ENCODE assay signal across 25 cellular contexts in genomic region chr1:72917920-72918319, GRCh38.
DNase-seq lines count a peak whose midpoint lies in the region; ATAC-seq, FAIRE-seq and TF ChIP-seq lines count a peak whose summit lies in the region.
"Had no signal": no experiment of that assay in that cellular context is flagged by ENCODE, and none has a peak within 500 bp of the region (broad histone marks: within the 10 kb centered on the region; RNA-seq: fewer than 3 reads in every experiment).

No MANE protein-coding gene starts in this region.

- H2BK20ac ChIP-seq in IMR-90 (ENCODE audit: low read depth, low read length), result no peak overlapping the region
- H2BK20ac ChIP-seq in H1 (ENCODE audit: low read length), result no peak overlapping the region

- intact Hi-C loops in IMR-90 (cut with micrococcal nuclease), result no loop called here

- H3K4me1 ChIP-seq in IMR-90 (ENCODE audit: control insufficient read depth, insufficient read depth, low read length) (no peaks in the 10 kb centered on the region), H1 (replicated peaks in 1 of 4; ENCODE audit: control insufficient read depth in 3 of 4, insufficient read depth in 4 of 4, low read length in 3 of 4) (peaks cover 0 to 7% (median 3%) of the 10 kb centered on the region in 4 experiments; a peak in 3 of 7 replicates)
- H3K4me1 ChIP-seq: BE2C, BLaER1 had no signal

- H3K27ac ChIP-seq in IMR-90 (ENCODE audit: insufficient read depth, low read length), result no peak overlapping the region
- no peak overlapping the region for H3K27ac ChIP-seq in H1 (ENCODE audit: low read depth, low read length)
- H3K27ac ChIP-seq: BLaER1 had no signal

- H4K91ac ChIP-seq in IMR-90 (ENCODE audit: insufficient read depth, low read depth, low read length) (no peak overlapping the region), H1 (replicated peaks; ENCODE audit: insufficient read length, low read length) (no peak overlapping the region)

- H4K20me1 ChIP-seq in IMR-90 (ENCODE audit: insufficient read depth, low read length), result no peaks in the 10 kb centered on the region
- H4K20me1 ChIP-seq in H1 (replicated peaks in 1 of 2; ENCODE audit: control insufficient read depth in 1 of 2, insufficient read depth in 2 of 2, low read length in 2 of 2), result no peaks in the 10 kb centered on the region
- H4K20me1 ChIP-seq: BLaER1 had no signal

- H3K36me3 ChIP-seq in IMR-90 (ENCODE audit: control insufficient read depth, insufficient read depth, low read length) (no peaks in the 10 kb centered on the region), H1 (ENCODE audit: control insufficient read depth in 2 of 4, insufficient read depth in 4 of 4, low read length in 3 of 4) (no peaks in the 10 kb centered on the region)
- H3K36me3 ChIP-seq: BE2C, BLaER1 had no signal

- dilution Hi-C loops in IMR-90 (cut with HindIII; ENCODE audit: low sequenced_read_pairs, unreplicated experiment), result no loop called here

- H4K8ac ChIP-seq in IMR-90 (ENCODE audit: low read depth in 2 of 2, low read length in 2 of 2), result no peak overlapping the region
- H4K8ac ChIP-seq in H1 (ENCODE audit: extremely low read depth, insufficient read depth, low read length), result no peak overlapping the region

- no peak overlapping the region for H3K4ac ChIP-seq in IMR-90 (ENCODE audit: low read depth, low read length)
- H3K4ac ChIP-seq in H1 (replicated peaks; ENCODE audit: insufficient read length, low read depth, low read length), result no peak overlapping the region

- H3K56ac ChIP-seq in IMR-90 (ENCODE audit: extremely low read depth, insufficient read depth, low read length) (no peak overlapping the region), H1 (replicated peaks; ENCODE audit: insufficient read length, low read depth, low read length) (no peak overlapping the region)

- no peaks in the 10 kb centered on the region; the same call in 1 of the 2 replicates for H3K23me2 ChIP-seq in H1 (ENCODE audit: low read depth, low read length)

- no peak overlapping the region for H4K5ac ChIP-seq in IMR-90 (ENCODE audit: low read depth, low read length)
- no peak overlapping the region for H4K5ac ChIP-seq in H1 (ENCODE audit: insufficient read length, low read depth, low read length)

- H3K14ac ChIP-seq in IMR-90 (replicated peaks; ENCODE audit: low read depth, low read length) (no peak overlapping the region), H1 (ENCODE audit: insufficient read length) (no peak overlapping the region)

- H3K18ac ChIP-seq in IMR-90 (ENCODE audit: low read depth, low read length) (no peak overlapping the region), H1 (ENCODE audit: extremely low read depth, low read length) (no peak overlapping the region)

- no peak for TF ChIP-seq EP300 in Ishikawa (IDR thresholded peaks at IDR 0.05; ENCODE audit: borderline replicate concordance)
- no peak for TF ChIP-seq EP300 in H1 (IDR thresholded peaks at IDR 0.05; ENCODE audit: borderline replicate concordance in 1 of 2, low read depth in 2 of 2, low read length in 2 of 2)

- TF ChIP-seq CTCF in IMR-90 (conservative IDR thresholded peaks at IDR 0.05; ENCODE audit: low read depth, low read length), result no peak
- no peak for TF ChIP-seq CTCF in H1 (IDR thresholded peaks at IDR 0.05; ENCODE audit: control extremely low read depth in 1 of 3, insufficient read depth in 1 of 3, low read depth in 1 of 3, low read length in 3 of 3)

- WGBS in IMR-90 (ENCODE audit: extremely low coverage in 2 of 2, insufficient read length in 1 of 2), 2 experiments, result no CpG with 5 or more reads among the region's 1 CpG
- 89% methylated on average over 1 of the region's 1 CpG; no CpG with 5 or more reads in 1 of the 2 experiments for WGBS in H1 (ENCODE audit: extremely low coverage in 1 of 2, insufficient coverage in 1 of 2, insufficient read length in 1 of 2, insufficient replicate concordance in 2 of 2, low coverage in 1 of 2, low lambda C conversion rate in 2 of 2, missing lambda C conversion rate in 1 of 2), 2 experiments

- no peaks in the 10 kb centered on the region for H3K79me1 ChIP-seq in IMR-90 (ENCODE audit: low read depth in 1 of 2, low read length in 2 of 2)
- no peaks in the 10 kb centered on the region for H3K79me1 ChIP-seq in H1 (ENCODE audit: low read depth, low read length)

- H3K9ac ChIP-seq in IMR-90 (ENCODE audit: low read depth, low read length) (no peak overlapping the region), H1 (replicated peaks in 1 of 4; ENCODE audit: extremely low read depth in 1 of 4, low read depth in 3 of 4, low read length in 3 of 4) (no peak overlapping the region)
- H3K9ac ChIP-seq: BLaER1 had no signal

- H3K23ac ChIP-seq in IMR-90 (ENCODE audit: low read depth, low read length), result no peak overlapping the region
- no peak overlapping the region for H3K23ac ChIP-seq in H1 (ENCODE audit: insufficient read length)

- no peak overlapping the region for H2AFZ ChIP-seq in IMR-90 (replicated peaks; ENCODE audit: low read length, poor library complexity)
- no peak overlapping the region for H2AFZ ChIP-seq in H1 (ENCODE audit: low read length)

- no peak for ATAC-seq in IMR-90 (ENCODE audit: low read depth)
- ATAC-seq: GM12878 had no signal

- H3K9me3 ChIP-seq in IMR-90 (ENCODE audit: control insufficient read depth, insufficient read depth, low read length) (no peaks in the 10 kb centered on the region; the same call in 1 of the 2 replicates), H1 (ENCODE audit: insufficient read depth in 2 of 2, low read depth in 1 of 2, low read length in 1 of 2) (no peaks in the 10 kb centered on the region)
- H3K9me3 ChIP-seq: BE2C, BLaER1 had no signal

- POLR2A ChIA-PET in IMR-90 (lab: Charles Lee; ENCODE audit: unreplicated experiment), result no interaction called here
- POLR2A ChIA-PET in H1 (lab: Charles Lee; ENCODE audit: partially characterized antibody), result no interaction called here

- H2BK12ac ChIP-seq in H1 (ENCODE audit: low read depth, low read length), result no peak overlapping the region

- BruUV-seq in IMR-90 (replicated peaks; lab: Mats Ljungman, UMichigan), result no TSS peak

- H2BK120ac ChIP-seq in IMR-90 (ENCODE audit: low read depth, low read length) (no peak overlapping the region), H1 (replicated peaks; ENCODE audit: low read depth, low read length) (no peak overlapping the region)

- in situ Hi-C loops in IMR-90 (cut with MboI; ENCODE audit: low sequenced_read_pairs), result no loop called here

- no peak for FAIRE-seq in H1 (lab: Jason Lieb, UNC)
- FAIRE-seq: A204.1, GM12878, GM12892, GM18507 had no signal

- H3K4me2 ChIP-seq in IMR-90 (ENCODE audit: low read depth, low read length), result no peak overlapping the region
- H3K4me2 ChIP-seq in H1 (ENCODE audit: insufficient read depth in 1 of 2, low read depth in 2 of 2, low read length in 2 of 2), result no peak overlapping the region
- H3K4me2 ChIP-seq: BLaER1 had no signal

- H3K4me3 ChIP-seq in IMR-90 (ENCODE audit: insufficient read depth, low read depth, low read length) (no peak overlapping the region), H1 (ENCODE audit: extremely low read depth in 1 of 4, insufficient read depth in 2 of 4, low read depth in 3 of 4, low read length in 4 of 4) (no peak overlapping the region)
- H3K4me3 ChIP-seq: BLaER1, GM12878 had no signal

- DNase-seq in IMR-90, result no peak
- no peak for DNase-seq in H1 (ENCODE audit: low read depth in 1 of 2, low spot score in 2 of 2)
- DNase-seq in NCI-H2107 (lab: John Stamatoyannopoulos, UW), result no peak
- DNase-seq in NCI-H524 treated with DMSO at 0.1 percent for 48 hours (lab: John Stamatoyannopoulos, UW), result no peak
- DNase-seq: 8988T; ACHN; BE2C; C1 segment of cervical spinal cord; CD4-positive, alpha-beta memory T cell; CD4-positive, CD25-positive, alpha-beta regulatory T cell; CD8-positive, alpha-beta memory T cell; COR-L47; DMS 273 treated with DMSO at 0.1 percent for 48 hours; DMS153; DMS53; DMS79; DND-41; EL; GDM1 had no signal

- TF ChIP-seq POLR2A in IMR-90 (IDR thresholded peaks at IDR 0.05; ENCODE audit: low read depth, low read length) (no peak), H1 (IDR thresholded peaks at IDR 0.05; ENCODE audit: control extremely low read depth in 1 of 2, low read depth in 2 of 2, low read length in 2 of 2) (no peak)

- H3K27me3 ChIP-seq in IMR-90 (ENCODE audit: control insufficient read depth, insufficient read depth, low read length) (no peaks in the 10 kb centered on the region), H1 (replicated peaks in 1 of 4; ENCODE audit: control insufficient read depth in 3 of 4, extremely low read depth in 1 of 4, insufficient read depth in 3 of 4, low read length in 3 of 4) (no peaks in the 10 kb centered on the region)
- H3K27me3 ChIP-seq: BE2C, BLaER1 had no signal

- H3K9me1 ChIP-seq in IMR-90 (ENCODE audit: insufficient read depth, low read length), result no peaks in the 10 kb centered on the region

- H2AK5ac ChIP-seq in IMR-90 (ENCODE audit: low read depth, low read length) (no peak overlapping the region), H1 (ENCODE audit: low read depth, low read length) (no peak overlapping the region)

- H2BK5ac ChIP-seq in IMR-90 (ENCODE audit: low read depth, low read length, poor library complexity, severe bottlenecking) (no peak overlapping the region), H1 (ENCODE audit: low read depth, low read length) (no peak overlapping the region)

- TF ChIP-seq RAD21 in IMR-90 (IDR thresholded peaks at IDR 0.05; ENCODE audit: low read length) (no peak), Ishikawa (IDR thresholded peaks at IDR 0.05; ENCODE audit: low read depth) (no peak), H1 (IDR thresholded peaks at IDR 0.05 in 1 of 2, conservative IDR thresholded peaks at IDR 0.05 in 1 of 2; ENCODE audit: low read depth in 2 of 2, low read length in 2 of 2) (no peak)

- H2AK9ac ChIP-seq in IMR-90 (replicated peaks; ENCODE audit: low read depth, low read length, poor library complexity), result no peak overlapping the region

- H2BK15ac ChIP-seq in IMR-90 (ENCODE audit: low read depth, low read length) (no peak overlapping the region), H1 (ENCODE audit: low read length) (no peak overlapping the region)

- CTCF ChIA-PET in IMR-90 (lab: Yijun Ruan, JAX) (no interaction called here), H1 (lab: Charles Lee; ENCODE audit: partially characterized antibody) (no interaction called here)

- H3K79me2 ChIP-seq in H1 (ENCODE audit: control insufficient read depth in 1 of 2, insufficient read depth in 2 of 2, low read length in 2 of 2), result no peaks in the 10 kb centered on the region

TF ChIP-seq in IMR-90, 13 proteins besides CTCF, POLR2A, EP300 and RAD21:
- TF ChIP-seq CEBPB (IDR thresholded peaks at IDR 0.05; ENCODE audit: low read depth, low read length) (peak; percentile 63), RFX5 (IDR thresholded peaks at IDR 0.05; ENCODE audit: low read depth, low read length) (no peak)

TF ChIP-seq in H1, 55 proteins besides CTCF, POLR2A, EP300 and RAD21:
- TF ChIP-seq BRCA1 (IDR thresholded peaks at IDR 0.05; ENCODE audit: low read depth, low read length) (no peak), NRF1 (IDR thresholded peaks at IDR 0.05; ENCODE audit: low read depth, low read length) (no peak), CEBPB (IDR thresholded peaks at IDR 0.05; ENCODE audit: low read depth, low read length) (peak; percentile 94), SIN3A (conservative IDR thresholded peaks at IDR 0.05 in 1 of 2, IDR thresholded peaks at IDR 0.05 in 1 of 2; ENCODE audit: low read depth in 1 of 2, low read length in 2 of 2) (no peak)
